Comparison of ENCODE assay signal across 11 cellular contexts in the genomic region with DNA sequence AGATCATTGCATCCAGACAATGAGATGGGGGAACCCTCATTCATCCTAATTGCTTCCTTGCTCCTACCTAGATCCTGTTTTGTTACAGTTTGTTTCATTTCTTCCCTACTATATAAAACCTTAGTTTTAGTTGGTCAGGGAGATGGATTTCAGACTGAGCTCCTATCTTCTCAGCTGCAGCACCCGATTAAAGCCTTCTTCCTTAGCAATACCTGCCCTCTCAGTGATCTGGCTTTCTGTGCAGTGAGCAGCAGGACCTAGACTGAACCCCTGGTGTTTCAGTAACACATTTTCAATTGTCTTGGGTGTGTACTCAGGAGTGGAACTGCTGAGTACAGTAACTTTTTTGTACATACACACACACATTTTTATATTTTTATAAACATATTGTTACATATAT.
"Had no signal": no experiment of that assay in that cellular context is flagged by ENCODE, and none has a peak within 500 bp of the region (broad histone marks: within the 10 kb centered on the region; RNA-seq: fewer than 3 reads in every experiment).

No MANE protein-coding gene starts in this region.

- H3K4me1 Mint-ChIP-seq: GM23338, H9 had no signal

- H3K9ac ChIP-seq: GM23248 had no signal

- H3K4me2 ChIP-seq: GM23338 had no signal

- DNase-seq: GM23248, GOT3, H7, H9, HCEC 1CT, HFFc6 had no signal

- H3K4me3 Mint-ChIP-seq: GM23338, H9, HFFc6 had no signal

- H3K4me3 ChIP-seq: GM23248, GM23338, HAP-1 had no signal

- H3K27ac ChIP-seq: GM23248 had no signal

- ATAC-seq: GM23338, HCT116 had no signal

- H3K27ac Mint-ChIP-seq: GM23338, H9, HFFc6 had no signal

- H2AFZ ChIP-seq: GM23248, GM23338 had no signal

- H3K36me3 ChIP-seq: HAP-1 had no signal

- FAIRE-seq: H1, H54 had no signal
